15 cellular contexts compared by ENCODE assay signal in genomic region chr12:109423392-109423791, GRCh38.
"Had no signal": no experiment of that assay in that cellular context is flagged by ENCODE, and none has a peak within 500 bp of the region (broad histone marks: within the 10 kb centered on the region; RNA-seq: fewer than 3 reads in every experiment).

No MANE protein-coding gene starts in this region.

- H3K4me1 ChIP-seq: psoas muscle, right lobe of liver had no signal

- DNase-seq: effector memory CD8-positive, alpha-beta T cell; erythroblast; foreskin melanocyte; head of caudate nucleus; hippocampal formation; mesendoderm; naive thymus-derived CD4-positive, alpha-beta T cell; nephron progenitor cell; psoas muscle; retina; right lobe of liver; stimulated activated CD4-positive, alpha-beta T cell treated with anti-CD3 and anti-CD28 coated beads, Interleukin-15, amount 100 ng/mL, for 24 hours; stimulated activated CD4-positive, alpha-beta T cell treated with anti-CD3 and anti-CD28 coated beads, Interleukin-2, amount 100 ng/mL, for 24 hours; stimulated activated naive CD4-positive, alpha-beta T cell treated with Interleukin-2 at 50 U/mL for 16 hours; trophoblast cell had no signal

- H3K9me3 ChIP-seq: psoas muscle, right lobe of liver had no signal

- H3K36me3 ChIP-seq: right lobe of liver had no signal

- H3K4me3 ChIP-seq: psoas muscle, right lobe of liver had no signal

- H3K27me3 ChIP-seq: right lobe of liver had no signal

- H3K27ac ChIP-seq: psoas muscle, right lobe of liver had no signal
